ENCODE assay signal across 19 cellular contexts in the genomic region with DNA sequence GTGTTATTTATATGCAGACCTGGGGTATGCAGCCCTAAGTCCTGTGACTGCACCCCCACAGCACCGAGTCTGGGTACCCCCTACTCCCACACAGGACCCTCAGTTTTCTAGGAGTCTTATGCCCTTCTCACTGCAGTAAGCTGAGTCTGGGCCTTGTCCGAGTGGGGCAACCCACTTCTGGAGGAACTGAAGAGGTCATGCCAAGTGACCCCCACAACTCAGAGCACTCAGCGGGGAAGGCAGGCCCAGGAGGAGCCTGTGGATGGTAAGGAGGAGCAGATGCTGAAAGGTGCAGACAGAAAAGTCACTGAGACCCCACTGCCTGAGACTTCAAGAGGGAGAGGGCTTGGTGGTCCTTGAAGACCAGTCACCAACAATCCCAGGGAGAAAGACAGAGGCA. TPM values are rescaled to one million over a fixed set of nuclear protein-coding genes. Genes with fewer than 3 reads are reported as not detected.
DNase-seq lines count a peak whose midpoint lies in the region; TF ChIP-seq lines count a peak whose summit lies in the region.
"Had no signal": no experiment of that assay in that cellular context is flagged by ENCODE, and none has a peak within 500 bp of the region (broad histone marks: within the 10 kb centered on the region; RNA-seq: fewer than 3 reads in every experiment).

No MANE protein-coding gene starts in this region.

- H3K79me2 ChIP-seq in OCI-LY1 (ENCODE audit: insufficient read depth, low read length): no peaks in the 10 kb centered on the region

- DNase-seq in esophagus muscularis mucosa (ENCODE audit: extremely low spot score) (peak; percentile 50), osteocyte (ENCODE audit: extremely low spot score, unreplicated experiment) (peak; percentile 62), NCI-H1417 (lab: John Stamatoyannopoulos, UW) (no peak), NCI-H524 treated with DMSO at 0.1 percent for 48 hours (lab: John Stamatoyannopoulos, UW) (no peak), NCI-H2171 treated with DMSO at 0.1 percent for 48 hours (lab: John Stamatoyannopoulos, UW) (no peak)
- DNase-seq: 8988T; ACHN; AML-193; C1 segment of cervical spinal cord; Calu3; CD4-positive, alpha-beta memory T cell; COR-L47; DMS53; DMS79 treated with DMSO at 0.1 percent for 48 hours; GF-D8; GOT3; HCEC 1CT had no signal

- H2AFZ ChIP-seq in OCI-LY1 (ENCODE audit: low read length): no peak overlapping the region

- no peak overlapping the region for H3K4me3 Mint-ChIP-seq in osteocyte (ENCODE audit: unreplicated experiment)
- H3K4me3 Mint-ChIP-seq: CD4-positive, alpha-beta memory T cell had no signal

- intact Hi-C loops in esophagus muscularis mucosa (cut with DNase I): no loop called here

- H3K9me2 ChIP-seq in OCI-LY1 (ENCODE audit: low read depth, low read length): no peaks in the 10 kb centered on the region

- 92% methylated on average over 3 of the region's 3 CpGs for WGBS in esophagus muscularis mucosa

- no peaks in the 10 kb centered on the region for H3K9me3 Mint-ChIP-seq in osteocyte (ENCODE audit: unreplicated experiment)

- TF ChIP-seq POLR2A in esophagus muscularis mucosa (IDR thresholded peaks at IDR 0.05; ENCODE audit: low read depth): no peak

- H3K4me3 ChIP-seq in OCI-LY1 (ENCODE audit: low read depth, low read length, poor library complexity, severe bottlenecking) (no peak overlapping the region), esophagus muscularis mucosa (no peak overlapping the region)
- H3K4me3 ChIP-seq: A549 had no signal

- H3K27ac ChIP-seq in OCI-LY1 (ENCODE audit: low read depth, low read length, poor library complexity, severe bottlenecking) (peak overlapping the region; percentile 39), esophagus muscularis mucosa (replicated peaks in 1 of 4) (no peak overlapping the region)
- H3K27ac ChIP-seq: A549 had no signal

- H3K27ac Mint-ChIP-seq in osteocyte (ENCODE audit: unreplicated experiment): no peak overlapping the region
- H3K27ac Mint-ChIP-seq: CD4-positive, alpha-beta memory T cell had no signal

- no peaks in the 10 kb centered on the region for H3K27me3 Mint-ChIP-seq in osteocyte (ENCODE audit: unreplicated experiment)

- H3K9me3 ChIP-seq in OCI-LY1 (ENCODE audit: low read length) (no peaks in the 10 kb centered on the region), esophagus muscularis mucosa (no peaks in the 10 kb centered on the region)
- H3K9me3 ChIP-seq: A549 had no signal

- no peaks in the 10 kb centered on the region for H4K20me1 ChIP-seq in OCI-LY1 (ENCODE audit: insufficient read depth, low read length)

- TF ChIP-seq EP300 in esophagus muscularis mucosa (IDR thresholded peaks at IDR 0.05): no peak

- no peaks in the 10 kb centered on the region for H3K36me3 Mint-ChIP-seq in osteocyte (ENCODE audit: unreplicated experiment)
- H3K36me3 Mint-ChIP-seq: CD4-positive, alpha-beta memory T cell had no signal

- no peaks in the 10 kb centered on the region for H3K4me1 Mint-ChIP-seq in osteocyte (ENCODE audit: unreplicated experiment)

- H3K27me3 ChIP-seq in OCI-LY1 (ENCODE audit: insufficient read depth, low read length): no peaks in the 10 kb centered on the region
- H3K27me3 ChIP-seq in esophagus muscularis mucosa: no peaks in the 10 kb centered on the region

- H3K36me3 ChIP-seq in OCI-LY1 (ENCODE audit: insufficient read depth, low read length): peaks cover 9% of the 10 kb centered on the region; the same call in 1 of the 2 replicates
- H3K36me3 ChIP-seq in esophagus muscularis mucosa: no peaks in the 10 kb centered on the region

- no peaks in the 10 kb centered on the region for H3F3A ChIP-seq in OCI-LY1 (ENCODE audit: insufficient read depth, low read length)

- no peak overlapping the region for H3K4me2 ChIP-seq in OCI-LY1 (ENCODE audit: low read length)
- H3K4me2 ChIP-seq: A549 had no signal

- H3K9ac ChIP-seq in OCI-LY1 (ENCODE audit: low read length): no peak overlapping the region

- H3K4me1 ChIP-seq in OCI-LY1 (ENCODE audit: insufficient read depth, low read length, severe bottlenecking): peaks cover 42% of the 10 kb centered on the region
- no peaks in the 10 kb centered on the region for H3K4me1 ChIP-seq in esophagus muscularis mucosa
- H3K4me1 ChIP-seq: A549 had no signal

- TF ChIP-seq CTCF in OCI-LY1 (IDR thresholded peaks at IDR 0.05; ENCODE audit: low read length) (no peak), esophagus muscularis mucosa (IDR thresholded peaks at IDR 0.05) (no peak), osteocyte (IDR thresholded peaks at IDR 0.05) (no peak)

RNA-seq across cellular contexts. Expression of gene FGD5, which starts 56.1 kb away (rescaled TPM):
- total RNA-seq in esophagus muscularis mucosa (10 to 100 TPM; 15.4 to 21.1 (median 16.1) TPM), osteocyte (not detected in 2 replicates)
- total RNA-seq: Calu3 had no signal

Comparison
In these comparisons a context has a peak if more than half of its experiments do, and no peak if none do; other contexts are left out.
1. DNase-seq: peak in esophagus muscularis mucosa (single experiment) and osteocyte (single experiment); none in NCI-H1417 (0 of 3), NCI-H524 treated with DMSO at 0.1 percent for 48 hours (single experiment) and NCI-H2171 treated with DMSO at 0.1 percent for 48 hours (single experiment).
2. RNA of gene FGD5, which starts 56.1 kb away (total RNA-seq): 15.4 to 21.1 TPM in esophagus muscularis mucosa; not detected in osteocyte; every median in the first group is over 10 times any median in the second.